In genomic region chr3:194431553-194431952, GRCh38 we compare ENCODE assay signal across 19 cellular contexts. TPM values are rescaled to one million over a fixed set of nuclear protein-coding genes. Genes with fewer than 3 reads are reported as not detected.
"Had no signal": no experiment of that assay in that cellular context is flagged by ENCODE, and none has a peak within 500 bp of the region (broad histone marks: within the 10 kb centered on the region; RNA-seq: fewer than 3 reads in every experiment).

No MANE protein-coding gene starts in this region.

- H3K27ac ChIP-seq: gastrocnemius medialis, heart left ventricle, neural progenitor cell, suprapubic skin, vagina, WERI-Rb-1 had no signal

- ATAC-seq: gastrocnemius medialis; heart left ventricle; mucosa of descending colon; right cardiac atrium; stimulated activated naive CD8-positive, alpha-beta T cell treated with anti-CD3 and anti-CD28 coated beads, Interleukin-15, amount 100 ng/mL, for 72 hours had no signal

- H3K27me3 ChIP-seq: gastrocnemius medialis, heart left ventricle, neural progenitor cell, suprapubic skin, vagina had no signal

- H3K9me3 ChIP-seq: gastrocnemius medialis, heart left ventricle, mucosa of descending colon, suprapubic skin, vagina had no signal

- H3K27me3 Mint-ChIP-seq: activated naive CD8-positive, alpha-beta T cell; naive B cell; progenitor cell of endocrine pancreas; stimulated activated naive CD8-positive, alpha-beta T cell treated with anti-CD3 and anti-CD28 coated beads, Interleukin-15, amount 100 ng/mL, for 72 hours had no signal

- H3K4me1 ChIP-seq: gastrocnemius medialis, heart left ventricle, neural progenitor cell, suprapubic skin, vagina had no signal

- H3K4me3 Mint-ChIP-seq: activated naive CD8-positive, alpha-beta T cell; naive B cell; neural progenitor cell; stimulated activated naive CD8-positive, alpha-beta T cell treated with anti-CD3 and anti-CD28 coated beads, Interleukin-15, amount 100 ng/mL, for 72 hours had no signal

- H3K9me3 Mint-ChIP-seq: naive B cell; neural progenitor cell; stimulated activated naive CD8-positive, alpha-beta T cell treated with anti-CD3 and anti-CD28 coated beads, Interleukin-15, amount 100 ng/mL, for 72 hours had no signal

- H3K4me3 ChIP-seq: gastrocnemius medialis, heart left ventricle, mucosa of descending colon, neural progenitor cell, suprapubic skin, vagina had no signal

- H3K4me1 Mint-ChIP-seq: naive B cell; neural progenitor cell; stimulated activated naive CD8-positive, alpha-beta T cell treated with anti-CD3 and anti-CD28 coated beads, Interleukin-15, amount 100 ng/mL, for 72 hours had no signal

- DNase-seq: activated CD4-positive, alpha-beta T cell treated with anti-CD3 and anti-CD28 coated beads, Interleukin-2, amount 50 U/mL, for 48 hours; effector CD4-positive, alpha-beta T cell; gastrocnemius medialis; heart left ventricle; mesenchymal stem cell; mucosa of descending colon; naive B cell; right cardiac atrium; small intestine; stimulated activated CD4-positive, alpha-beta T cell treated with anti-CD3 and anti-CD28 coated beads, Interleukin-15, amount 100 ng/mL, for 24 hours; stimulated activated CD4-positive, alpha-beta T cell treated with anti-CD3 and anti-CD28 coated beads, Interleukin-2, amount 100 ng/mL, for 48 hours; stimulated activated naive CD8-positive, alpha-beta T cell treated with anti-CD3 and anti-CD28 coated beads, Interleukin-15, amount 100 ng/mL, for 72 hours; trophoblast cell; WERI-Rb-1 had no signal

- H3K27ac Mint-ChIP-seq: activated naive CD8-positive, alpha-beta T cell; neural progenitor cell; progenitor cell of endocrine pancreas had no signal

RNA-seq across cellular contexts. Expression of gene GP5, which starts 32.5 kb away (rescaled TPM):
- total RNA-seq: right cardiac atrium, vagina had no signal
